ENCODE assay signal across 1 cellular context in genomic region chr10:72273410-72274212, GRCh38.
TF ChIP-seq lines count a peak whose summit lies in the region.

DDIT4 (plus strand) TSS chr10:72273924; CDS start chr10:72274217, 293 bp downstream.

TF ChIP-seq in GM12878, 131 proteins besides CTCF, POLR2A, EP300 and RAD21 (continued from another document and continues in another):
- TF ChIP-seq E2F8 (IDR thresholded peaks at IDR 0.05; ENCODE audit: low read depth, partially characterized antibody) (no peak), RELB (IDR thresholded peaks at IDR 0.05; ENCODE audit: low read depth) (no peak), IKZF1 (conservative IDR thresholded peaks at IDR 0.05) (peak; percentile 78), FOXM1 (IDR thresholded peaks at IDR 0.05; ENCODE audit: low read depth, low read length) (no peak), WRNIP1 (IDR thresholded peaks at IDR 0.05; ENCODE audit: borderline replicate concordance, low read depth, low read length) (peak; percentile 81; the same call in 1 of the 2 replicates), ZBTB33 (IDR thresholded peaks at IDR 0.05) (peak; percentile 55; the same call in 1 of the 2 replicates), JUNB (IDR thresholded peaks at IDR 0.05) (no peak), ETV6 (conservative IDR thresholded peaks at IDR 0.05 in 1 of 2, IDR thresholded peaks at IDR 0.05 in 1 of 2; ENCODE audit: borderline replicate concordance in 1 of 2, low read depth in 1 of 2) (no peak), ZBTB11 (CRISPR knock-in tag; IDR thresholded peaks at IDR 0.05) (peak; percentile 42; the same call in 1 of the 2 replicates), CBX5 (IDR thresholded peaks at IDR 0.05; ENCODE audit: low read depth) (no peak), MXI1 (IDR thresholded peaks at IDR 0.05; ENCODE audit: low read depth, low read length) (peak; percentile 56; the same call in 1 of the 2 replicates), GABPA (IDR thresholded peaks at IDR 0.05; ENCODE audit: low read depth) (no peak), ZNF687 (IDR thresholded peaks at IDR 0.05) (peak; percentile 98), TCF7 (IDR thresholded peaks at IDR 0.05; ENCODE audit: borderline replicate concordance) (no peak), JUND (IDR thresholded peaks at IDR 0.05; ENCODE audit: low read depth, low read length) (no peak), PAX8 (IDR thresholded peaks at IDR 0.05) (no peak), BCL11A (IDR thresholded peaks at IDR 0.05; ENCODE audit: low read depth, low read length) (no peak), MYB (IDR thresholded peaks at IDR 0.05; ENCODE audit: borderline replicate concordance, low read depth, low read length) (no peak), HSF1 (IDR thresholded peaks at IDR 0.05; ENCODE audit: low read depth, low read length) (no peak), SKIL (IDR thresholded peaks at IDR 0.05; ENCODE audit: low read depth, poor library complexity, severe bottlenecking) (no peak), CEBPB (IDR thresholded peaks at IDR 0.05; ENCODE audit: borderline replicate concordance in 1 of 2, low read depth in 2 of 2, low read length in 2 of 2) (no peak), RCOR1 (conservative IDR thresholded peaks at IDR 0.05; ENCODE audit: low read depth, low read length) (no peak), SMAD5 (IDR thresholded peaks at IDR 0.05; ENCODE audit: low read depth) (peak; percentile 98), SPI1 (IDR thresholded peaks at IDR 0.05; ENCODE audit: borderline replicate concordance, insufficient read depth, low read depth, low read length) (no peak), SRF (IDR thresholded peaks at IDR 0.05; ENCODE audit: low read depth in 2 of 2, low read length in 2 of 2) (no peak), SUPT20H (IDR thresholded peaks at IDR 0.05; ENCODE audit: borderline replicate concordance, control insufficient read depth, low read depth, low read length) (no peak), ZBED1 (IDR thresholded peaks at IDR 0.05; ENCODE audit: borderline replicate concordance) (peak; percentile 72; the same call in 1 of the 2 replicates), ZNF622 (IDR thresholded peaks at IDR 0.05) (no peak), NKRF (conservative IDR thresholded peaks at IDR 0.05) (peak; percentile 42; the same call in 1 of the 2 replicates), CEBPZ (IDR thresholded peaks at IDR 0.05; ENCODE audit: low read depth, low read length) (no peak), CREM (IDR thresholded peaks at IDR 0.05; ENCODE audit: low read depth) (peak; percentile 60; the same call in 1 of the 2 replicates)
